ENCODE assay signal across 22 cellular contexts in genomic region chr3:174253940-174254339, GRCh38.
"Had no signal": no experiment of that assay in that cellular context is flagged by ENCODE, and none has a peak within 500 bp of the region (broad histone marks: within the 10 kb centered on the region; RNA-seq: fewer than 3 reads in every experiment).

No MANE protein-coding gene starts in this region.

- H3K27ac ChIP-seq: lower lobe of right lung, parathyroid adenoma, right lobe of liver, testis, tibial artery, upper lobe of left lung had no signal

- H3K27me3 Mint-ChIP-seq: effector memory CD8-positive, alpha-beta T cell; naive thymus-derived CD8-positive, alpha-beta T cell; progenitor cell of endocrine pancreas had no signal

- DNase-seq: cortex of kidney; effector memory CD8-positive, alpha-beta T cell; hypothalamus; left ventricle myocardium superior; lower lobe of right lung; naive thymus-derived CD8-positive, alpha-beta T cell; occipital lobe; right lobe of liver; stimulated activated CD4-positive, alpha-beta T cell treated with anti-CD3 and anti-CD28 coated beads, Interleukin-2, amount 100 ng/mL, for 24 hours; stimulated activated CD4-positive, alpha-beta T cell treated with anti-CD3 and anti-CD28 coated beads, Interleukin-4, amount 100 ng/mL, for 24 hours; stimulated activated naive CD4-positive, alpha-beta T cell treated with Interleukin-2 at 50 U/mL for 16 hours; substantia nigra; testis; tibial artery; upper lobe of left lung had no signal

- H3K9ac ChIP-seq: parathyroid adenoma had no signal

- H3K4me1 Mint-ChIP-seq: naive thymus-derived CD8-positive, alpha-beta T cell; stimulated activated effector memory CD8-positive, alpha-beta T cell treated with anti-CD3 and anti-CD28 coated beads, Interleukin-12 subunit alpha, Interleukin-12 subunit beta, amount 100 ng/mL, for 72 hours had no signal

- H3K9me3 ChIP-seq: right lobe of liver, testis, tibial artery, upper lobe of left lung had no signal

- H3K36me3 ChIP-seq: lower lobe of right lung, right lobe of liver, tibial artery, upper lobe of left lung had no signal

- H3K27ac Mint-ChIP-seq: effector memory CD8-positive, alpha-beta T cell; naive thymus-derived CD8-positive, alpha-beta T cell; progenitor cell of endocrine pancreas; stimulated activated effector memory CD8-positive, alpha-beta T cell treated with anti-CD3 and anti-CD28 coated beads, Interleukin-12 subunit alpha, Interleukin-12 subunit beta, amount 100 ng/mL, for 72 hours had no signal

- H3K36me3 Mint-ChIP-seq: stimulated activated effector memory CD8-positive, alpha-beta T cell treated with anti-CD3 and anti-CD28 coated beads, Interleukin-12 subunit alpha, Interleukin-12 subunit beta, amount 100 ng/mL, for 72 hours had no signal

- H3K4me3 ChIP-seq: lower lobe of right lung, right lobe of liver, smooth muscle cell, testis, tibial artery, upper lobe of left lung had no signal

- H3K4me3 Mint-ChIP-seq: effector memory CD8-positive, alpha-beta T cell; naive thymus-derived CD8-positive, alpha-beta T cell; stimulated activated effector memory CD8-positive, alpha-beta T cell treated with anti-CD3 and anti-CD28 coated beads, Interleukin-12 subunit alpha, Interleukin-12 subunit beta, amount 100 ng/mL, for 72 hours had no signal

- FAIRE-seq: endometrium, keratinocyte, urothelium cell line had no signal
